Comparison of ENCODE assay signal across 15 cellular contexts in genomic region chr3:69417541-69418078, GRCh38. TPM values are rescaled to one million over a fixed set of nuclear protein-coding genes. Genes with fewer than 3 reads are reported as not detected.
DNase-seq lines count a peak whose midpoint lies in the region; ATAC-seq and TF ChIP-seq lines count a peak whose summit lies in the region.
"Had no signal": no experiment of that assay in that cellular context is flagged by ENCODE, and none has a peak within 500 bp of the region (broad histone marks: within the 10 kb centered on the region; RNA-seq: fewer than 3 reads in every experiment).

No MANE protein-coding gene starts in this region.

- H3K27me3 ChIP-seq in DND-41 (ENCODE audit: insufficient read depth, low read length, poor library complexity) (no peaks in the 10 kb centered on the region), SJCRH30 (no peaks in the 10 kb centered on the region), neuronal stem cell (ENCODE audit: control insufficient read depth in 3 of 3, insufficient read depth in 3 of 3, low read depth in 1 of 3, low read length in 3 of 3) (no peaks in the 10 kb centered on the region)

- no peak overlapping the region for H3K23ac ChIP-seq in neuronal stem cell (ENCODE audit: low read depth, low read length, poor library complexity)

- no peak overlapping the region for H3K4ac ChIP-seq in neuronal stem cell (ENCODE audit: low read length)

- H3K4me3 ChIP-seq in DND-41 (ENCODE audit: low read depth in 1 of 2, low read length in 2 of 2), result no peak overlapping the region
- H3K4me3 ChIP-seq in SJCRH30, result no peak overlapping the region
- H3K4me3 ChIP-seq in neuronal stem cell (ENCODE audit: low read length in 2 of 2), result no peak overlapping the region
- H3K4me3 ChIP-seq: HAP-1 had no signal

- TF ChIP-seq CTCF in DND-41 (IDR thresholded peaks at IDR 0.05; ENCODE audit: borderline replicate concordance, extremely low read depth, low read length, poor library complexity, severe bottlenecking), result no peak

- H2BK15ac ChIP-seq in neuronal stem cell (ENCODE audit: low read length), result no peak overlapping the region

- H3K36me3 ChIP-seq in DND-41 (ENCODE audit: insufficient read depth, low read length) (no peaks in the 10 kb centered on the region), SJCRH30 (no peaks in the 10 kb centered on the region), neuronal stem cell (replicated peaks in 1 of 2; ENCODE audit: control insufficient read depth in 2 of 2, insufficient read depth in 2 of 2, low read length in 2 of 2) (no peaks in the 10 kb centered on the region)
- H3K36me3 ChIP-seq: HAP-1 had no signal

- H3K9me3 ChIP-seq in DND-41 (ENCODE audit: insufficient read depth, low read length, severe bottlenecking) (no peaks in the 10 kb centered on the region), SJCRH30 (replicated peaks) (no peaks in the 10 kb centered on the region), neuronal stem cell (replicated peaks in 1 of 2; ENCODE audit: control insufficient read depth in 2 of 2, insufficient read depth in 1 of 2, low read depth in 1 of 2, low read length in 2 of 2) (peaks cover 0 to 1% of the 10 kb centered on the region in 2 donors)
- H3K9me3 ChIP-seq: HAP-1 had no signal

- H4K20me1 ChIP-seq in DND-41 (ENCODE audit: insufficient read depth, low read length), result no peaks in the 10 kb centered on the region

- H3K18ac ChIP-seq in neuronal stem cell (ENCODE audit: low read length), result no peak overlapping the region

- no peaks in the 10 kb centered on the region for H3K79me1 ChIP-seq in neuronal stem cell (ENCODE audit: low read depth, low read length)

- no peak overlapping the region for H2BK120ac ChIP-seq in neuronal stem cell (ENCODE audit: low read depth, low read length)

- ATAC-seq in DND-41 (ENCODE audit: insufficient read depth, low read depth) (peak; percentile 67), HG03571 (IDR thresholded peaks at IDR 0.05; ENCODE audit: unreplicated experiment) (no peak)

- H3K4me2 ChIP-seq in DND-41 (ENCODE audit: insufficient read depth, low read length) (no peak overlapping the region), neuronal stem cell (ENCODE audit: insufficient read depth, low read length, poor library complexity, severe bottlenecking) (no peak overlapping the region)

- H3K27ac ChIP-seq in DND-41 (ENCODE audit: low read length), result no peak overlapping the region
- peak overlapping the region; percentile 76 for H3K27ac ChIP-seq in SJCRH30
- H3K27ac ChIP-seq in neuronal stem cell (replicated peaks; ENCODE audit: low read length), result no peak overlapping the region

- no peak overlapping the region for H2AK5ac ChIP-seq in neuronal stem cell (ENCODE audit: low read depth, low read length)

- no peak overlapping the region for H3K14ac ChIP-seq in neuronal stem cell (ENCODE audit: low read length)

- peaks cover 10% of the 10 kb centered on the region for H3K4me1 ChIP-seq in DND-41 (ENCODE audit: insufficient read depth, low read length)
- H3K4me1 ChIP-seq in SJCRH30, result 0 out of 2 replicates have a peak, but pooled peaks cover 7% of the 10 kb centered on the region
- H3K4me1 ChIP-seq in neuronal stem cell (ENCODE audit: control insufficient read depth in 2 of 2, insufficient read depth in 1 of 2, low read depth in 1 of 2, low read length in 2 of 2), result peaks cover 0 to 3% of the 10 kb centered on the region in 2 donors

- H2AFZ ChIP-seq in DND-41 (ENCODE audit: low read depth, low read length) (no peak overlapping the region), neuronal stem cell (ENCODE audit: low read length) (no peak overlapping the region)

- no peak overlapping the region for H4K8ac ChIP-seq in neuronal stem cell (ENCODE audit: low read depth, low read length)

- H4K91ac ChIP-seq in neuronal stem cell (ENCODE audit: low read depth, low read length, poor library complexity), result no peak overlapping the region

- H3K9ac ChIP-seq in DND-41 (ENCODE audit: low read depth, low read length) (no peak overlapping the region), neuronal stem cell (ENCODE audit: low read depth, low read length, poor library complexity) (no peak overlapping the region)

- no peak overlapping the region for H2BK5ac ChIP-seq in neuronal stem cell (ENCODE audit: low read length)

- DNase-seq in DND-41 (no peak), M059J (ENCODE audit: low read depth) (peak; percentile 10), SJCRH30 (peak in 1 of 2 experiments; percentile 31), nucleus accumbens (lab: John Stamatoyannopoulos, UW) (no peak), neuronal stem cell (ENCODE audit: low spot score) (no peak)
- DNase-seq: C1 segment of cervical spinal cord; Calu3; CD4-positive, alpha-beta memory T cell; COR-L47; DMS53; DMS79 treated with DMSO at 0.1 percent for 48 hours; GOT3; HFFc6 had no signal

- WGBS in neuronal stem cell (ENCODE audit: extremely low coverage in 2 of 2, insufficient read length in 2 of 2, insufficient replicate concordance in 1 of 2), 2 donors, result no CpG with 5 or more reads among the region's 5 CpGs

- H2BK12ac ChIP-seq in neuronal stem cell (ENCODE audit: low read length), result no peak overlapping the region

- H3K79me2 ChIP-seq in DND-41 (ENCODE audit: insufficient read depth, low read length), result no peaks in the 10 kb centered on the region

RNA-seq across cellular contexts. Expression of gene FRMD4B, which starts 31.7 kb away (rescaled TPM):
- total RNA-seq in M059J (2014; rRNA removed; shearing (Covaris generic)), result 0.07 and 0.25 TPM in 2 replicates
- total RNA-seq in SJCRH30 (2014; rRNA removed; shearing (Covaris generic)), result 3.8 and 4.4 TPM in 2 replicates
- 9.6 TPM for polyA plus RNA-seq in neuronal stem cell (2013, experiment 1 of 2)
- 9.9 TPM for polyA plus RNA-seq in neuronal stem cell (2013, experiment 2 of 2)
